Comparison of ENCODE assay signal across 9 cellular contexts in the genomic region with DNA sequence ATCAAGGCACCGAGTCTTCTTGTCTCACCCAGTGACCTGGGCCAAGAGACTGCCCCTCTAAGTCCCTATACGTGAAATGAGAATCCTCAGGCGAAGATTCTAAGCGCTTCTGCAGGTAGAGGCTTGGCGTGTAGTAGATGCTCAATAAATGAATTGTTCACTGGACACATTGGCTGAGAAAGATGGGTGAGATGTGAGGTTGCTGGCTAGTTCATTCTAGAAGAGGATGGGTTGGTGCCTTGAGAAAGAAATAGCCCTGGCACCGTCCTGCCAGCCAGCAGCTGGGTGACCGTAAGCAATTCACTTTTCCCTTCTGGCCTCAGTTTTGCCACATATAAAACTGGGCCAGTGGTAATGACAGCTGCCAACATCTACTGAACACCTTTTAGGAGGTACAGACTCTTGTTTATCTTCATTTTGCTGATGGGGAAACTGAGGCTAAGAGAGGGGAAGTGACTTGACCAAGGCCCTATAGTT. TPM values are rescaled to one million over a fixed set of nuclear protein-coding genes. Genes with fewer than 3 reads are reported as not detected.
A peak's percentile ranks its signal among the peaks of the same experiment; 100 is the strongest.
DNase-seq lines count a peak whose midpoint lies in the region; ATAC-seq and TF ChIP-seq lines count a peak whose summit lies in the region.
"Had no signal": no experiment of that assay in that cellular context is flagged by ENCODE, and none has a peak within 500 bp of the region (broad histone marks: within the 10 kb centered on the region; RNA-seq: fewer than 3 reads in every experiment).

No MANE protein-coding gene starts in this region.

- H3K27me3 ChIP-seq in left ventricle myocardium inferior (ENCODE audit: low read depth): peaks cover 10% of the 10 kb centered on the region
- no peaks in the 10 kb centered on the region for H3K27me3 ChIP-seq in mesendoderm (ENCODE audit: insufficient read depth, low read length, poor library complexity)
- no peaks in the 10 kb centered on the region for H3K27me3 ChIP-seq in uterus
- no peaks in the 10 kb centered on the region for H3K27me3 ChIP-seq in thyroid gland
- H3K27me3 ChIP-seq: Peyer's patch had no signal

- TF ChIP-seq POLR2A in uterus (IDR thresholded peaks at IDR 0.05): no peak
- TF ChIP-seq POLR2A in thyroid gland (IDR thresholded peaks at IDR 0.05): no peak

- ATAC-seq in left cardiac atrium (no peak), HG03025 (IDR thresholded peaks at IDR 0.05; ENCODE audit: low FRiP score, unreplicated experiment) (no peak)

- H3K27ac ChIP-seq in left ventricle myocardium inferior (replicated peaks): peak overlapping the region; percentile 80
- no peak overlapping the region for H3K27ac ChIP-seq in mesendoderm (ENCODE audit: low read depth, low read length)
- H3K27ac ChIP-seq in uterus: peak overlapping the region; percentile 91 to 93
- H3K27ac ChIP-seq in thyroid gland: peak overlapping the region in 1 of 3 donors; percentile 85

- peak overlapping the region; percentile 76 for H3K4me3 ChIP-seq in left ventricle myocardium inferior
- peak overlapping the region; percentile 52 for H3K4me3 ChIP-seq in astrocyte of the cerebellum (ENCODE audit: low read depth, low read length)
- H3K4me3 ChIP-seq in mesendoderm (ENCODE audit: low read length): no peak overlapping the region
- peak overlapping the region; percentile 53 to 60 for H3K4me3 ChIP-seq in uterus
- no peak overlapping the region for H3K4me3 ChIP-seq in thyroid gland (replicated peaks in 1 of 3)

- DNase-seq in left ventricle myocardium inferior (no peak), left cardiac atrium (no peak), astrocyte of the cerebellum (ENCODE audit: low read depth) (no peak), mesendoderm (no peak), uterus (no peak), thyroid gland (no peak), COLO829 (ENCODE audit: low spot score) (no peak)

- no peak overlapping the region for H4K5ac ChIP-seq in mesendoderm (ENCODE audit: low read length)

- H2AK5ac ChIP-seq in mesendoderm (ENCODE audit: low read length): no peak overlapping the region

- H3K4ac ChIP-seq in mesendoderm (ENCODE audit: low read depth, low read length): no peak overlapping the region

- intact Hi-C loops in left ventricle myocardium inferior (cut with micrococcal nuclease) (no loop called here), left cardiac atrium (cut with DNase I) (no loop called here), uterus (cut with DNase I; ENCODE audit: low total_unique reads) (no loop called here), thyroid gland (cut with DNase I) (no loop called here)

- no peak overlapping the region for H2BK120ac ChIP-seq in mesendoderm (ENCODE audit: low read depth, low read length)

- H3K36me3 ChIP-seq in left ventricle myocardium inferior (no peaks in the 10 kb centered on the region), mesendoderm (ENCODE audit: control insufficient read depth, insufficient read depth, low read length) (no peaks in the 10 kb centered on the region), uterus (no peaks in the 10 kb centered on the region), thyroid gland (no peaks in the 10 kb centered on the region)

- H3K18ac ChIP-seq in mesendoderm (ENCODE audit: low read length): no peak overlapping the region

- no peak overlapping the region for H3K23ac ChIP-seq in mesendoderm (ENCODE audit: low read length)

- no peak overlapping the region for H2BK5ac ChIP-seq in mesendoderm (ENCODE audit: low read length)

- H3K9me3 ChIP-seq in left ventricle myocardium inferior (replicated peaks) (no peaks in the 10 kb centered on the region), uterus (no peaks in the 10 kb centered on the region), thyroid gland (no peaks in the 10 kb centered on the region)
- H3K9me3 ChIP-seq: Peyer's patch had no signal

- no CpG with 5 or more reads among the region's 7 CpGs for WGBS in mesendoderm (ENCODE audit: extremely low coverage, insufficient coverage, low lambda C conversion rate)
- WGBS in thyroid gland, 2 donors: 91 to 97% methylated on average over 6 to 7 of the region's 7 CpGs

- no peak overlapping the region for H2BK15ac ChIP-seq in mesendoderm (replicated peaks; ENCODE audit: low read depth)

- H3K4me1 ChIP-seq in left ventricle myocardium inferior (peaks cover 30% of the 10 kb centered on the region), mesendoderm (ENCODE audit: control insufficient read depth, low read depth, low read length) (no peaks in the 10 kb centered on the region), uterus (no peaks in the 10 kb centered on the region), thyroid gland (peaks cover 9 to 12% of the 10 kb centered on the region in 2 donors)

- H3K79me1 ChIP-seq in mesendoderm (ENCODE audit: low read length): peaks cover 46% of the 10 kb centered on the region

- H3K56ac ChIP-seq in mesendoderm (ENCODE audit: low read length): peak overlapping the region; percentile 92

- H3K79me2 ChIP-seq in mesendoderm (ENCODE audit: control insufficient read depth, insufficient read depth, low read length): peaks cover 57% of the 10 kb centered on the region

- peak overlapping the region; percentile 33 for H3K4me2 ChIP-seq in mesendoderm (ENCODE audit: low read length)

- TF ChIP-seq CTCF in left ventricle myocardium inferior (IDR thresholded peaks at IDR 0.05; ENCODE audit: borderline replicate concordance) (no peak), astrocyte of the cerebellum (IDR thresholded peaks at IDR 0.05; ENCODE audit: low read depth, low read length, missing control alignments) (no peak), uterus (IDR thresholded peaks at IDR 0.05) (no peak), thyroid gland (IDR thresholded peaks at IDR 0.05) (no peak)

- no peak overlapping the region for H4K8ac ChIP-seq in mesendoderm (ENCODE audit: low read depth, low read length)

- H3K9ac ChIP-seq in mesendoderm (ENCODE audit: low read length): peak overlapping the region; percentile 81

- in situ Hi-C loops in astrocyte of the cerebellum (cut with HindIII; ENCODE audit: low sequenced_read_pairs): no loop called here

RNA-seq across cellular contexts. Expression of a gene that starts 1.4 kb away (rescaled TPM):
- total RNA-seq in left ventricle myocardium inferior (4.2 TPM), left cardiac atrium (10 to 100 TPM in 1 of 2 donors, 1 to 10 TPM in 1; 9.2 to 10.2 TPM), uterus (100 to 1,000 TPM in 1 of 4 donors, 10 to 100 TPM in 3; 25.0 to 110 (median 34.1) TPM), thyroid gland (10 to 100 TPM; 17.1 to 23.7 (median 17.8) TPM)
- polyA plus RNA-seq in mesendoderm (2013, experiment 1 of 2): 18.4 TPM
- 19.3 TPM for polyA plus RNA-seq in mesendoderm (2013, experiment 2 of 2)

RNA-seq across cellular contexts. Expression of a gene that starts 57.9 kb away (rescaled TPM):
- total RNA-seq in left ventricle myocardium inferior (19.2 TPM), left cardiac atrium (10 to 100 TPM; 24.0 TPM), uterus (10 to 100 TPM; 33.8 to 78.3 (median 43.5) TPM), thyroid gland (10 to 100 TPM; 16.2 to 53.3 (median 37.5) TPM)
- 53.9 TPM for polyA plus RNA-seq in mesendoderm (2013, experiment 1 of 2)
- polyA plus RNA-seq in mesendoderm (2013, experiment 2 of 2): 53.4 TPM

Comparison
In these comparisons a context has a peak if more than half of its experiments do, and no peak if none do; other contexts are left out.
1. H3K4me3 ChIP-seq: peak in left ventricle myocardium inferior (single experiment), astrocyte of the cerebellum (single experiment) and uterus (2 of 2); none in mesendoderm (single experiment) and thyroid gland (0 of 3).